Comparison of ENCODE assay signal across 1 cellular context in genomic region chr14:22190411-22191191, GRCh38.
TF ChIP-seq lines count a peak whose summit lies in the region.

No MANE protein-coding gene starts in this region.

TF ChIP-seq in SK-N-SH, 30 proteins besides CTCF, POLR2A, EP300 and RAD21 (continued from another document):
- no peak for TF ChIP-seq USF1 (IDR thresholded peaks at IDR 0.05; ENCODE audit: borderline replicate concordance, low read depth)
- TF ChIP-seq FOXJ3 (CRISPR knock-in tag; IDR thresholded peaks at IDR 0.05): no peak
- no peak for TF ChIP-seq GABPA (IDR thresholded peaks at IDR 0.05; ENCODE audit: low read depth)
- TF ChIP-seq RFX5 (IDR thresholded peaks at IDR 0.05; ENCODE audit: low read length): no peak
